In the genomic region with DNA sequence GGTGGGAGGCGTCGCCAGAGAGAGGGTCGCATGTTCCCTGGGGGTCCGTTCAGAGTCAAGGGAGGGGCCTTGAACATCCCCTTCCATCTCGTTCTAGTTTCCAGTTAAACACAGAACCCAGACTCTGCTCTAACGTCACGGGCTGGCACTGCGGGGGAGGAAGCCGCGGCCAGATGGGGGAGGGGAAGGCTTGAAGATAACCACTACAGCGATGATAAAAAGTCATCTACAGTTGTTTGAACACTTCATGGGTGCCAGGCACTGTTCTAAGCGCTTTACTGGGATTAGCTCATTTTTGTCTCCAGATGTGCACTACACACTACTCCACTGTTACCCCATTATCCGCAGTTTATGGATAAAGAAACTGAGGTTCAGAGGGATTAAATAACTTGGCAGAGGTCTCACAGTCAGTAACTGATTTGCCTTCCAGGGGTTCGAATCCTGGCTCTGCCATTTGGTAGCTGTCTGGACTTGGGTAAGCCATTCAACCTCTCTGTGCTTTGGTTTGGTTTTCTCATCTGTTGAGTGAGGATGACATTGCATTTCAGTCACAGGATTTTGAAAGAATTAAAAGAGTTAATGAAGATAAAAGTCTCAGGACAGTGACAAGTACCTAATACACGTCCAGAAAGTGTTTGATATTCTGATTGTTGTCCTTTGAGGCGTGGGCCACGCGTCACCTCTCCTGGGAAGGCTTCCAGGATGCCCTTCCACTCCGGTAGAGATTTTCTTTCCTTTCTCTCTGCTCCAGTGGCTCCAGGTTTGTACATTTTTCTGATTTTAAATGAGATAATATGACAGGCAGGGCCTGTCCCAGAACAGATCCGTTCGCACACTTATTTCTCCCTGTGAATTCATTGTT, we compare ENCODE assay signal across 8 cellular contexts. TPM values are rescaled to one million over a fixed set of nuclear protein-coding genes. Genes with fewer than 3 reads are reported as not detected.
DNase-seq lines count a peak whose midpoint lies in the region; ATAC-seq and TF ChIP-seq lines count a peak whose summit lies in the region.

No MANE protein-coding gene starts in this region.

- TF ChIP-seq CTCF in 22Rv1 (IDR thresholded peaks at IDR 0.05) (no peak), endothelial cell (IDR thresholded peaks at IDR 0.05; ENCODE audit: unreplicated experiment) (no peak), gastroesophageal sphincter (IDR thresholded peaks at IDR 0.05) (no peak)

- TF ChIP-seq EP300 in gastroesophageal sphincter (IDR thresholded peaks at IDR 0.05): no peak

- peaks cover 5% of the 10 kb centered on the region for H3K27me3 Mint-ChIP-seq in activated CD4-positive, alpha-beta memory T cell treated with anti-CD3 and anti-CD28 coated beads for 36 hours
- peaks cover 16% of the 10 kb centered on the region for H3K27me3 Mint-ChIP-seq in endothelial cell (ENCODE audit: unreplicated experiment)

- intact Hi-C loops in activated CD4-positive, alpha-beta memory T cell treated with anti-CD3 and anti-CD28 coated beads for 36 hours (cut with micrococcal nuclease): loop anchor here (1.0 kb wide), 1 partner anchor 17 kb away; no protein-coding TSS in a partner anchor

- H3K4me3 ChIP-seq in gastroesophageal sphincter: no peak overlapping the region

- H3K27me3 ChIP-seq in gastroesophageal sphincter: peaks cover 71% of the 10 kb centered on the region

- H3K4me3 Mint-ChIP-seq in activated CD4-positive, alpha-beta memory T cell treated with anti-CD3 and anti-CD28 coated beads for 36 hours: peak overlapping the region; percentile 78
- H3K4me3 Mint-ChIP-seq in endothelial cell (ENCODE audit: unreplicated experiment): no peak overlapping the region

- peaks cover 0 to 9% (median 0%) of the 10 kb centered on the region in 3 donors for H3K4me1 ChIP-seq in gastroesophageal sphincter

- no peak for TF ChIP-seq POLR2A in gastroesophageal sphincter (IDR thresholded peaks at IDR 0.05)

- WGBS in gastroesophageal sphincter (ENCODE audit: low coverage in 1 of 2), 2 donors: 44 to 54% methylated on average over 12 to 14 of the region's 21 CpGs

- peak; percentile 88 for DNase-seq in activated CD4-positive, alpha-beta memory T cell treated with anti-CD3 and anti-CD28 coated beads for 36 hours
- peak; percentile 77 for DNase-seq in stimulated activated CD4-positive, alpha-beta T cell treated with anti-CD3 and anti-CD28 coated beads, Interleukin-15, amount 100 ng/mL, for 24 hours
- DNase-seq in endothelial cell (ENCODE audit: low spot score) (no peak), KG1 (lab: John Stamatoyannopoulos, UW) (no peak)

- no peaks in the 10 kb centered on the region for H3K9me3 Mint-ChIP-seq in activated CD4-positive, alpha-beta memory T cell treated with anti-CD3 and anti-CD28 coated beads for 36 hours
- H3K9me3 Mint-ChIP-seq in endothelial cell (ENCODE audit: unreplicated experiment): no peaks in the 10 kb centered on the region

- H3K36me3 ChIP-seq in KOPT-K1 (ENCODE audit: insufficient read depth, low read length) (no peaks in the 10 kb centered on the region), gastroesophageal sphincter (no peaks in the 10 kb centered on the region)

- H3K4me1 Mint-ChIP-seq in activated CD4-positive, alpha-beta memory T cell treated with anti-CD3 and anti-CD28 coated beads for 36 hours (ENCODE audit: low read depth): peaks cover 17% of the 10 kb centered on the region
- no peaks in the 10 kb centered on the region for H3K4me1 Mint-ChIP-seq in endothelial cell (ENCODE audit: unreplicated experiment)

- ATAC-seq in esophagus mucosa (peak; percentile 2), gastroesophageal sphincter (no peak)

- H3K27ac Mint-ChIP-seq in activated CD4-positive, alpha-beta memory T cell treated with anti-CD3 and anti-CD28 coated beads for 36 hours: peak overlapping the region; percentile 91
- no peak overlapping the region for H3K27ac Mint-ChIP-seq in endothelial cell (ENCODE audit: unreplicated experiment)

- H3K9me3 ChIP-seq in KOPT-K1 (ENCODE audit: insufficient read depth, low read length, poor library complexity, severe bottlenecking) (no peaks in the 10 kb centered on the region), gastroesophageal sphincter (no peaks in the 10 kb centered on the region)

- CTCF ChIA-PET in activated CD4-positive, alpha-beta memory T cell treated with anti-CD3 and anti-CD28 coated beads for 36 hours (lab: Charles Lee): interaction anchor here (0.6 to 3.3 kb wide), 5 partner anchors 9 to 143 kb away, joined by 3 to 19 read pairs (median 3); no protein-coding TSS in a partner anchor

- peak overlapping the region; percentile 8; the same call in 1 of the 2 replicates for H3K27ac ChIP-seq in 22Rv1
- H3K27ac ChIP-seq in KOPT-K1 (ENCODE audit: low read depth, low read length, poor library complexity, severe bottlenecking): peak overlapping the region; percentile 75
- no peak overlapping the region for H3K27ac ChIP-seq in gastroesophageal sphincter

- no peaks in the 10 kb centered on the region for H3K36me3 Mint-ChIP-seq in activated CD4-positive, alpha-beta memory T cell treated with anti-CD3 and anti-CD28 coated beads for 36 hours
- no peaks in the 10 kb centered on the region for H3K36me3 Mint-ChIP-seq in endothelial cell (ENCODE audit: low read depth, unreplicated experiment)

- POLR2A ChIA-PET in activated CD4-positive, alpha-beta memory T cell treated with anti-CD3 and anti-CD28 coated beads for 36 hours (lab: Charles Lee): interaction anchor here (3.3 kb wide), 1 partner anchor 17 kb away, joined by 10 read pairs; no protein-coding TSS in a partner anchor

RNA-seq across cellular contexts. Expression of gene RASAL1, which starts 0.8 kb away (rescaled TPM):
- total RNA-seq in activated CD4-positive, alpha-beta memory T cell treated with anti-CD3 and anti-CD28 coated beads for 36 hours: 1 to 10 TPM; 4.4 to 4.9 TPM
- total RNA-seq in esophagus mucosa (53.1 TPM), endothelial cell (ENCODE audit: unreplicated experiment) (0.21 TPM), gastroesophageal sphincter (1 to 10 TPM in 1 of 4 donors, not detected in 3; 1.7 TPM)

RNA-seq across cellular contexts. Expression of gene CFAP73, which starts 13.2 kb away (rescaled TPM):
- total RNA-seq in activated CD4-positive, alpha-beta memory T cell treated with anti-CD3 and anti-CD28 coated beads for 36 hours: under 1 TPM; 0.90 to 0.94 TPM
- total RNA-seq in esophagus mucosa: 0.20 TPM
- not detected for total RNA-seq in endothelial cell (ENCODE audit: unreplicated experiment)
- not detected for total RNA-seq in gastroesophageal sphincter

RNA-seq across cellular contexts. Expression of gene DDX54, which starts 48.9 kb away (rescaled TPM):
- 100 to 1,000 TPM; 107 to 109 TPM for total RNA-seq in activated CD4-positive, alpha-beta memory T cell treated with anti-CD3 and anti-CD28 coated beads for 36 hours
- 46.6 TPM for total RNA-seq in esophagus mucosa
- total RNA-seq in endothelial cell (ENCODE audit: unreplicated experiment): 47.5 TPM
- total RNA-seq in gastroesophageal sphincter: 10 to 100 TPM; 38.0 to 60.4 (median 53.3) TPM

RNA-seq across cellular contexts. Expression of gene RITA1, which starts 49.2 kb away (rescaled TPM):
- 10 to 100 TPM; 18.7 to 22.0 TPM for total RNA-seq in activated CD4-positive, alpha-beta memory T cell treated with anti-CD3 and anti-CD28 coated beads for 36 hours
- total RNA-seq in esophagus mucosa (11.0 TPM), endothelial cell (ENCODE audit: unreplicated experiment) (11.7 TPM), gastroesophageal sphincter (10 to 100 TPM; 12.3 to 22.8 (median 16.6) TPM)

Comparison
In these comparisons a context has a peak if more than half of its experiments do, and no peak if none do; other contexts are left out.
1. H3K27ac ChIP-seq: peak in 22Rv1 (single experiment) and KOPT-K1 (single experiment); none in gastroesophageal sphincter (0 of 4).
2. DNase-seq: peak in activated CD4-positive, alpha-beta memory T cell treated with anti-CD3 and anti-CD28 coated beads for 36 hours (single experiment) and stimulated activated CD4-positive, alpha-beta T cell treated with anti-CD3 and anti-CD28 coated beads, Interleukin-15, amount 100 ng/mL, for 24 hours (single experiment); none in endothelial cell (single experiment) and KG1 (single experiment).